Comparison of ENCODE assay signal across 30 cellular contexts in genomic region chr4:109952612-109953011, GRCh38. TPM values are rescaled to one million over a fixed set of nuclear protein-coding genes. Genes with fewer than 3 reads are reported as not detected.
"Had no signal": no experiment of that assay in that cellular context is flagged by ENCODE, and none has a peak within 500 bp of the region (broad histone marks: within the 10 kb centered on the region; RNA-seq: fewer than 3 reads in every experiment).

No MANE protein-coding gene starts in this region.

- DNase-seq: effector CD8-positive, alpha-beta T cell; endodermal cell; heart left ventricle; kidney; mesenchymal stem cell; mucosa of descending colon; naive B cell; nucleus accumbens; posterior cingulate gyrus; psoas muscle; right cardiac atrium; sigmoid colon; stimulated activated CD4-positive, alpha-beta T cell treated with anti-CD3 and anti-CD28 coated beads, Interleukin-2, amount 100 ng/mL, for 24 hours; stimulated activated CD4-positive, alpha-beta T cell treated with anti-CD3 and anti-CD28 coated beads, Interleukin-4, amount 100 ng/mL, for 24 hours; stimulated activated naive CD4-positive, alpha-beta T cell treated with Interleukin-2 at 50 U/mL for 16 hours; stomach; thyroid gland; trophoblast cell had no signal

- H3K4me2 ChIP-seq: hepatocyte, neural progenitor cell had no signal

- H3K27ac ChIP-seq: esophagus muscularis mucosa, heart left ventricle, hepatocyte, neural progenitor cell, psoas muscle, sigmoid colon, stomach, thyroid gland, vagina had no signal

- H3K79me2 ChIP-seq: hepatocyte had no signal

- H3K27me3 ChIP-seq: esophagus muscularis mucosa, heart left ventricle, hepatocyte, neural progenitor cell, sigmoid colon, stomach, thyroid gland, vagina had no signal

- H3K36me3 Mint-ChIP-seq: mesothelial cell of epicardium; naive B cell; natural killer cell treated with Interleukin-12 subunit alpha and Interleukin-12 subunit beta and Interleukin-15 and Interleukin-18, amount 100 ng/mL, for 72 hours; neural progenitor cell; stimulated activated effector memory CD8-positive, alpha-beta T cell treated with anti-CD3 and anti-CD28 coated beads, Interleukin-12 subunit alpha, Interleukin-12 subunit beta, amount 100 ng/mL, for 72 hours had no signal

- H3K9me3 Mint-ChIP-seq: endodermal cell; mesothelial cell of epicardium; naive B cell; natural killer cell treated with Interleukin-12 subunit alpha and Interleukin-12 subunit beta and Interleukin-15 and Interleukin-18, amount 100 ng/mL, for 72 hours; neural progenitor cell; stimulated activated effector memory CD8-positive, alpha-beta T cell treated with anti-CD3 and anti-CD28 coated beads, Interleukin-12 subunit alpha, Interleukin-12 subunit beta, amount 100 ng/mL, for 72 hours had no signal

- H3K27ac Mint-ChIP-seq: endodermal cell; naive B cell; natural killer cell treated with Interleukin-12 subunit alpha and Interleukin-12 subunit beta and Interleukin-15 and Interleukin-18, amount 100 ng/mL, for 72 hours; neural progenitor cell; stimulated activated effector memory CD8-positive, alpha-beta T cell treated with anti-CD3 and anti-CD28 coated beads, Interleukin-12 subunit alpha, Interleukin-12 subunit beta, amount 100 ng/mL, for 72 hours had no signal

- H2AFZ ChIP-seq: hepatocyte, neural progenitor cell had no signal

- H3K4me1 Mint-ChIP-seq: naive B cell had no signal

- H3K9ac ChIP-seq: neural progenitor cell had no signal

- H3K4me3 Mint-ChIP-seq: endodermal cell; mesothelial cell of epicardium; naive B cell; natural killer cell treated with Interleukin-12 subunit alpha and Interleukin-12 subunit beta and Interleukin-15 and Interleukin-18, amount 100 ng/mL, for 72 hours; neural progenitor cell; stimulated activated effector memory CD8-positive, alpha-beta T cell treated with anti-CD3 and anti-CD28 coated beads, Interleukin-12 subunit alpha, Interleukin-12 subunit beta, amount 100 ng/mL, for 72 hours had no signal

- ATAC-seq: heart left ventricle; left lobe of liver; mucosa of descending colon; natural killer cell treated with Interleukin-12 subunit alpha and Interleukin-12 subunit beta and Interleukin-15 and Interleukin-18, amount 100 ng/mL, for 72 hours; psoas muscle; right cardiac atrium; stimulated activated effector memory CD8-positive, alpha-beta T cell treated with anti-CD3 and anti-CD28 coated beads, Interleukin-12 subunit alpha, Interleukin-12 subunit beta, amount 100 ng/mL, for 72 hours had no signal

- H3K9me3 ChIP-seq: esophagus muscularis mucosa, heart left ventricle, mucosa of descending colon, psoas muscle, sigmoid colon, stomach, thyroid gland, vagina had no signal

- H3K36me3 ChIP-seq: esophagus muscularis mucosa, heart left ventricle, neural progenitor cell, sigmoid colon, stomach, thyroid gland, vagina had no signal

- H3K4me3 ChIP-seq: esophagus muscularis mucosa, heart left ventricle, hepatocyte, lung, mucosa of descending colon, neural progenitor cell, psoas muscle, sigmoid colon, stomach, thyroid gland, vagina had no signal

- H3K4me1 ChIP-seq: esophagus muscularis mucosa, heart left ventricle, psoas muscle, sigmoid colon, stomach, vagina had no signal

RNA-seq across cellular contexts. Expression of gene EGF, which starts 39.9 kb away (rescaled TPM):
- total RNA-seq: natural killer cell treated with Interleukin-12 subunit alpha and Interleukin-12 subunit beta and Interleukin-15 and Interleukin-18, amount 100 ng/mL, for 72 hours; osteocyte; subcutaneous adipose tissue had no signal
- polyA plus RNA-seq: liver had no signal
